Comparison of ENCODE assay signal across 12 cellular contexts in genomic region chr7:8115547-8116402, GRCh38.
DNase-seq lines count a peak whose midpoint lies in the region; ATAC-seq and TF ChIP-seq lines count a peak whose summit lies in the region.
"Had no signal": no experiment of that assay in that cellular context is flagged by ENCODE, and none has a peak within 500 bp of the region (broad histone marks: within the 10 kb centered on the region; RNA-seq: fewer than 3 reads in every experiment).

No MANE protein-coding gene starts in this region.

- ATAC-seq in GM19023 (IDR thresholded peaks at IDR 0.05; ENCODE audit: unreplicated experiment) (peak; percentile 76), HG02852 (IDR thresholded peaks at IDR 0.05; ENCODE audit: unreplicated experiment) (peak; percentile 78)

- no peak overlapping the region for H3K9ac ChIP-seq in BLaER1 treated with 17β-estradiol and CSF1 and Interleukin-3, amounts not matched to agents 10 nM and 100 nM
- no peak overlapping the region for H3K9ac ChIP-seq in OCI-LY1 (ENCODE audit: low read length)

- H4K20me1 ChIP-seq in BLaER1 treated with 17β-estradiol and CSF1 and Interleukin-3, amounts not matched to agents 10 nM and 100 nM: no peaks in the 10 kb centered on the region
- H4K20me1 ChIP-seq in OCI-LY1 (ENCODE audit: insufficient read depth, low read length): no peaks in the 10 kb centered on the region

- DNase-seq in NCI-H1694 treated with DMSO at 0.1 percent for 48 hours (lab: John Stamatoyannopoulos, UW) (no peak), NCI-H187 treated with DMSO at 0.1 percent for 48 hours (lab: John Stamatoyannopoulos, UW) (no peak), SK-N-DZ (ENCODE audit: low spot score) (no peak), NCI-H2107 treated with DMSO at 0.1 percent for 48 hours (lab: John Stamatoyannopoulos, UW; ENCODE audit: unreplicated experiment) (no peak)
- DNase-seq: activated T-cell treated with anti-CD3 and anti-CD28 coated beads, Interleukin-2, amount 50 U/mL, for 24 hours; stimulated activated CD4-positive, alpha-beta T cell treated with anti-CD3 and anti-CD28 coated beads, Interleukin-4, amount 100 ng/mL, for 4 hours had no signal

- peaks cover 8 to 40% (median 31%) of the 10 kb centered on the region in 10 experiments; a peak in 18 of 20 replicates for H3K4me1 ChIP-seq in BLaER1 treated with 17β-estradiol and CSF1 and Interleukin-3, amounts not matched to agents 10 nM and 100 nM
- H3K4me1 ChIP-seq in OCI-LY1 (ENCODE audit: insufficient read depth, low read length, severe bottlenecking): peaks cover 24% of the 10 kb centered on the region

- peaks cover 24 to 50% (median 36%) of the 10 kb centered on the region in 11 experiments for H3K9me3 ChIP-seq in BLaER1 treated with 17β-estradiol and CSF1 and Interleukin-3, amounts not matched to agents 10 nM and 100 nM (replicated peaks in 1 of 11)
- H3K9me3 ChIP-seq in OCI-LY1 (ENCODE audit: low read length): no peaks in the 10 kb centered on the region

- H3K9me2 ChIP-seq in OCI-LY1 (ENCODE audit: low read depth, low read length): no peaks in the 10 kb centered on the region

- TF ChIP-seq CTCF in OCI-LY1 (IDR thresholded peaks at IDR 0.05; ENCODE audit: low read length): no peak

- no peak overlapping the region for H2AFZ ChIP-seq in OCI-LY1 (ENCODE audit: low read length)

- H3K4me2 ChIP-seq in BLaER1 treated with 17β-estradiol and CSF1 and Interleukin-3, amounts not matched to agents 10 nM and 100 nM: peak overlapping the region in 8 of 11 experiments; percentile 15 to 80 (median 61); a peak in 16 of 22 replicates
- peak overlapping the region; percentile 11; the same call in 1 of the 2 replicates for H3K4me2 ChIP-seq in OCI-LY1 (ENCODE audit: low read length)

- 0 out of 22 replicates have a peak, but pooled peaks cover 0 to 4% (median 0%) of the 10 kb centered on the region in 11 experiments for H3K36me3 ChIP-seq in BLaER1 treated with 17β-estradiol and CSF1 and Interleukin-3, amounts not matched to agents 10 nM and 100 nM
- H3K36me3 ChIP-seq in OCI-LY1 (ENCODE audit: insufficient read depth, low read length): no peaks in the 10 kb centered on the region

- no peaks in the 10 kb centered on the region for H3K27me3 ChIP-seq in BLaER1 treated with 17β-estradiol and CSF1 and Interleukin-3, amounts not matched to agents 10 nM and 100 nM
- no peaks in the 10 kb centered on the region for H3K27me3 ChIP-seq in OCI-LY1 (ENCODE audit: insufficient read depth, low read length)

- no peaks in the 10 kb centered on the region for H3F3A ChIP-seq in OCI-LY1 (ENCODE audit: insufficient read depth, low read length)

- H3K27ac ChIP-seq in BLaER1 treated with 17β-estradiol and CSF1 and Interleukin-3, amounts not matched to agents 10 nM and 100 nM: peak overlapping the region in 2 of 11 experiments; percentile 13 to 18; a peak in 2 of 22 replicates
- H3K27ac ChIP-seq in OCI-LY1 (ENCODE audit: low read depth, low read length, poor library complexity, severe bottlenecking): peak overlapping the region; percentile 74
- H3K27ac ChIP-seq: C4-2B had no signal

- no peak overlapping the region; a peak in 1 of 20 replicates for H3K4me3 ChIP-seq in BLaER1 treated with 17β-estradiol and CSF1 and Interleukin-3, amounts not matched to agents 10 nM and 100 nM
- H3K4me3 ChIP-seq in OCI-LY1 (ENCODE audit: low read depth, low read length, poor library complexity, severe bottlenecking): no peak overlapping the region
- H3K4me3 ChIP-seq: lung had no signal

- H3K79me2 ChIP-seq in OCI-LY1 (ENCODE audit: insufficient read depth, low read length): no peaks in the 10 kb centered on the region
